Comparison of ENCODE assay signal across 8 cellular contexts in genomic region chr5:127228540-127229184, GRCh38.
A peak's percentile ranks its signal among the peaks of the same experiment; 100 is the strongest.
DNase-seq lines count a peak whose midpoint lies in the region; ATAC-seq and TF ChIP-seq lines count a peak whose summit lies in the region.

No MANE protein-coding gene starts in this region.

- ATAC-seq in lung (ENCODE audit: insufficient read depth, low FRiP score) = peak; percentile 25

- TF ChIP-seq CTCF in brain microvascular endothelial cell (IDR thresholded peaks at IDR 0.05; ENCODE audit: low read depth, low read length, missing control alignments) = no peak
- TF ChIP-seq CTCF in lung (IDR thresholded peaks at IDR 0.05; ENCODE audit: control extremely low read depth, extremely low read depth) = no peak
- no peak for TF ChIP-seq CTCF in vagina (IDR thresholded peaks at IDR 0.05)

- H3K9me3 ChIP-seq in lung (ENCODE audit: control insufficient read depth in 2 of 2, insufficient read depth in 1 of 2, low read length in 1 of 2) (no peaks in the 10 kb centered on the region), vagina (no peaks in the 10 kb centered on the region)

- in situ Hi-C loops in brain microvascular endothelial cell (cut with HindIII; ENCODE audit: low pct_ligation_motif_present, low sequenced_read_pairs) = no loop called here

- H3K27ac ChIP-seq in brain microvascular endothelial cell = no peak overlapping the region
- H3K27ac ChIP-seq in lung (ENCODE audit: low read depth in 1 of 2, low read length in 1 of 2) = no peak overlapping the region
- no peak overlapping the region for H3K27ac ChIP-seq in vagina

- DNase-seq in stimulated activated CD4-positive, alpha-beta T cell treated with anti-CD3 and anti-CD28 coated beads, Interleukin-15, amount 100 ng/mL, for 24 hours = peak; percentile 5
- DNase-seq in stimulated activated CD4-positive, alpha-beta T cell treated with anti-CD3 and anti-CD28 coated beads, Interleukin-1b, Interleukin-23, amount 100 ng/mL, for 48 hours = no peak
- DNase-seq in brain microvascular endothelial cell (no peak), lung (ENCODE audit: low spot score) (no peak), vagina (ENCODE audit: extremely low spot score in 2 of 2) (no peak), activated gamma-delta T cell treated with Interleukin-2 at 50 U/mL for 16 hours (no peak), Kasumi-1 (lab: John Stamatoyannopoulos, UW) (no peak), HCEC 1CT (no peak)

- H3K36me3 ChIP-seq in brain microvascular endothelial cell (replicated peaks) (no peaks in the 10 kb centered on the region), lung (ENCODE audit: control insufficient read depth in 2 of 2, insufficient read depth in 2 of 2, low read length in 2 of 2) (no peaks in the 10 kb centered on the region), vagina (no peaks in the 10 kb centered on the region)

- intact Hi-C loops in vagina (cut with DNase I) = no loop called here

- H3K27me3 ChIP-seq in brain microvascular endothelial cell (replicated peaks) = no peaks in the 10 kb centered on the region
- H3K27me3 ChIP-seq in lung (ENCODE audit: control insufficient read depth, insufficient read depth) = no peaks in the 10 kb centered on the region
- no peaks in the 10 kb centered on the region for H3K27me3 ChIP-seq in vagina

- peak overlapping the region; percentile 67 for H3K4me3 ChIP-seq in brain microvascular endothelial cell (ENCODE audit: low read depth, low read length)
- peak overlapping the region; percentile 54 for H3K4me3 ChIP-seq in lung
- peak overlapping the region; percentile 47 to 51 for H3K4me3 ChIP-seq in vagina

- no peak for TF ChIP-seq POLR2A in vagina (IDR thresholded peaks at IDR 0.05)

- H3K4me1 ChIP-seq in lung (ENCODE audit: control insufficient read depth in 2 of 2, insufficient read depth in 2 of 2, low read length in 2 of 2) (peaks cover 0 to 2% of the 10 kb centered on the region in 2 donors), vagina (no peaks in the 10 kb centered on the region)

- 59 to 62% methylated on average over 18 of the region's 18 CpGs for WGBS in lung, 2 donors
